ENCODE assay signal across 1 cellular context in genomic region chr1:205398586-205398985, GRCh38.
A peak's percentile ranks its signal among the peaks of the same experiment; 100 is the strongest.
TF ChIP-seq lines count a peak whose summit lies in the region.

No MANE protein-coding gene starts in this region.

TF ChIP-seq in HEK293, 187 proteins besides CTCF, POLR2A, EP300 and RAD21 (continued from another document):
- TF ChIP-seq PRDM10 (tag by site-specific recombination; IDR thresholded peaks at IDR 0.05) = peak; percentile 19; the same call in 1 of the 2 replicates
